In the genomic region with DNA sequence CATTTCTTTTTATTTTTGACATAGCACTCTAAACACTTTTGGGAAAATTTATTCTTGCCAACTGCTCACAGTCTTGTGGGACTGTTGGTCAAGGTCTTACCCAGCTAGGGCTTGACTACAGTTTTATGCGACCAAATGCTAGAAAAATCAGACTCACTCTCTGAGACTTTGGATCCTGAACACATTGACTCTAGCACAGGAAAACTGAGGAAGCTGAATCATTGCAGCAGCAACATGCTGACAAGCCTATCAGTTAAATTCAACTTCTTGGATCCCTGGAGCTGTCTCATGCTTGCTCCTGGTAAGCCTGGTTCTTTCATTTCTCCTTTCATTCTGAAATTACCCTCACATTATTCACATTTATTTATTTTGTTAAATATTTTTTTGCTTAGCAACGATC, we compare ENCODE assay signal across 23 cellular contexts.
DNase-seq lines count a peak whose midpoint lies in the region; ATAC-seq, FAIRE-seq and TF ChIP-seq lines count a peak whose summit lies in the region.
"Had no signal": no experiment of that assay in that cellular context is flagged by ENCODE, and none has a peak within 500 bp of the region (broad histone marks: within the 10 kb centered on the region; RNA-seq: fewer than 3 reads in every experiment).

No MANE protein-coding gene starts in this region.

- intact Hi-C loops in right lobe of liver (cut with DNase I): no loop called here
- intact Hi-C loops in HepG2 (cut with micrococcal nuclease; ENCODE audit: unreplicated experiment): no loop called here

- TF ChIP-seq RAD21 in HepG2 (CRISPR knock-in tag; IDR thresholded peaks at IDR 0.05) (no peak), H1 (IDR thresholded peaks at IDR 0.05 in 1 of 2, conservative IDR thresholded peaks at IDR 0.05 in 1 of 2; ENCODE audit: low read depth in 2 of 2, low read length in 2 of 2) (no peak)

- no peak overlapping the region for H4K5ac ChIP-seq in H1 (ENCODE audit: insufficient read length, low read depth, low read length)

- H3K4ac ChIP-seq in H1 (replicated peaks; ENCODE audit: insufficient read length, low read depth, low read length): no peak overlapping the region

- H4K8ac ChIP-seq in H1 (ENCODE audit: extremely low read depth, insufficient read depth, low read length): no peak overlapping the region

- ATAC-seq in right lobe of liver (peak in 3 of 4 donors; percentile 9 to 63 (median 20)), HepG2 (no peak), GM19397 (IDR thresholded peaks at IDR 0.05; ENCODE audit: unreplicated experiment) (no peak)

- FAIRE-seq in HepG2 (lab: Jason Lieb, UNC) (no peak), H1 (lab: Jason Lieb, UNC) (no peak)
- FAIRE-seq: A204.1, D721Med, GM12891, GM18507 had no signal

- BruUV-seq in HepG2 (replicated peaks; lab: Mats Ljungman, UMichigan): no TSS peak

- H3K79me1 ChIP-seq in H1 (ENCODE audit: low read depth, low read length): no peaks in the 10 kb centered on the region

- no peaks in the 10 kb centered on the region for H3K27me3 ChIP-seq in right lobe of liver
- H3K27me3 ChIP-seq in HepG2 (ENCODE audit: control insufficient read depth in 1 of 2, insufficient read depth in 2 of 2, low read length in 2 of 2): no peaks in the 10 kb centered on the region
- no peaks in the 10 kb centered on the region for H3K27me3 ChIP-seq in H1 (replicated peaks in 1 of 4; ENCODE audit: control insufficient read depth in 3 of 4, extremely low read depth in 1 of 4, insufficient read depth in 3 of 4, low read length in 3 of 4)
- H3K27me3 ChIP-seq: BLaER1 treated with 17β-estradiol and CSF1 and Interleukin-3, amounts not matched to agents 10 nM and 100 nM had no signal

- no peak overlapping the region for H3K18ac ChIP-seq in H1 (ENCODE audit: extremely low read depth, low read length)

- no peak overlapping the region for H3K9ac ChIP-seq in HepG2 (ENCODE audit: insufficient read depth, low read depth, low read length)
- no peak overlapping the region for H3K9ac ChIP-seq in H1 (replicated peaks in 1 of 4; ENCODE audit: extremely low read depth in 1 of 4, low read depth in 3 of 4, low read length in 3 of 4)
- H3K9ac ChIP-seq: BLaER1 treated with 17β-estradiol and CSF1 and Interleukin-3, amounts not matched to agents 10 nM and 100 nM; GM23248 had no signal

- H3K4me1 ChIP-seq in right lobe of liver: peaks cover 0 to 35% (median 6%) of the 10 kb centered on the region in 4 donors
- no peaks in the 10 kb centered on the region for H3K4me1 ChIP-seq in HepG2 (ENCODE audit: insufficient read depth, low read length)
- H3K4me1 ChIP-seq in H1 (replicated peaks in 1 of 4; ENCODE audit: control insufficient read depth in 3 of 4, insufficient read depth in 4 of 4, low read length in 3 of 4): no peaks in the 10 kb centered on the region
- H3K4me1 ChIP-seq: BE2C; BLaER1 treated with 17β-estradiol and CSF1 and Interleukin-3, amounts not matched to agents 10 nM and 100 nM; HAP-1 had no signal

- TF ChIP-seq CTCF in right lobe of liver (IDR thresholded peaks at IDR 0.05) (no peak), HepG2 (CRISPR knock-in tag; IDR thresholded peaks at IDR 0.05) (no peak), H1 (IDR thresholded peaks at IDR 0.05; ENCODE audit: control extremely low read depth in 1 of 3, insufficient read depth in 1 of 3, low read depth in 1 of 3, low read length in 3 of 3) (no peak)

- no peak overlapping the region for H2AK5ac ChIP-seq in H1 (ENCODE audit: low read depth, low read length)

- WGBS in right lobe of liver (ENCODE audit: insufficient coverage, low coverage, low lambda C conversion rate, missing lambda C conversion rate): 32% methylated on average over 2 of the region's 2 CpGs
- 5% methylated on average over 2 of the region's 2 CpGs for WGBS in HepG2 (ENCODE audit: low lambda C conversion rate)
- WGBS in H1 (ENCODE audit: extremely low coverage in 1 of 2, insufficient coverage in 1 of 2, insufficient read length in 1 of 2, insufficient replicate concordance in 2 of 2, low coverage in 1 of 2, low lambda C conversion rate in 2 of 2, missing lambda C conversion rate in 1 of 2), 2 experiments: 86% methylated on average over 2 of the region's 2 CpGs; no CpG with 5 or more reads in 1 of the 2 experiments

- no peak overlapping the region for H2BK120ac ChIP-seq in H1 (replicated peaks; ENCODE audit: low read depth, low read length)

- no peaks in the 10 kb centered on the region for H3K9me3 ChIP-seq in right lobe of liver
- H3K9me3 ChIP-seq in HepG2 (ENCODE audit: low read length): no peaks in the 10 kb centered on the region
- no peaks in the 10 kb centered on the region for H3K9me3 ChIP-seq in H1 (ENCODE audit: insufficient read depth in 2 of 2, low read depth in 1 of 2, low read length in 1 of 2)
- H3K9me3 ChIP-seq: BE2C; BLaER1 treated with 17β-estradiol and CSF1 and Interleukin-3, amounts not matched to agents 10 nM and 100 nM; HAP-1 had no signal

- H3K23ac ChIP-seq in H1 (ENCODE audit: insufficient read length): no peak overlapping the region

- H3K4me3 ChIP-seq in right lobe of liver: no peak overlapping the region
- H3K4me3 ChIP-seq in HepG2 (replicated peaks in 1 of 3; ENCODE audit: insufficient read depth in 1 of 3, low read depth in 2 of 3, low read length in 3 of 3): no peak overlapping the region
- H3K4me3 ChIP-seq in H1 (ENCODE audit: extremely low read depth in 1 of 4, insufficient read depth in 2 of 4, low read depth in 3 of 4, low read length in 4 of 4): no peak overlapping the region
- H3K4me3 ChIP-seq: BLaER1 treated with 17β-estradiol and CSF1 and Interleukin-3, amounts not matched to agents 10 nM and 100 nM; GM23248; HAP-1 had no signal

- H2BK20ac ChIP-seq in H1 (ENCODE audit: low read length): no peak overlapping the region

- CTCF ChIA-PET in HepG2 (lab: Yijun Ruan, JAX; ENCODE audit: low intra/inter-chr PET ratio, low total read pairs) (no interaction called here), H1 (lab: Charles Lee; ENCODE audit: partially characterized antibody) (interaction anchor here (0.6 to 1.8 kb wide), 4 partner anchors 10 to 398 kb away, joined by 3 to 6 read pairs (median 3); no protein-coding TSS in a partner anchor)

- no peak overlapping the region for H3K4me2 ChIP-seq in HepG2 (ENCODE audit: low read depth, low read length)
- no peak overlapping the region for H3K4me2 ChIP-seq in H1 (ENCODE audit: insufficient read depth in 1 of 2, low read depth in 2 of 2, low read length in 2 of 2)
- H3K4me2 ChIP-seq: BLaER1 treated with 17β-estradiol and CSF1 and Interleukin-3, amounts not matched to agents 10 nM and 100 nM had no signal

- no peaks in the 10 kb centered on the region for H3K23me2 ChIP-seq in H1 (ENCODE audit: low read depth, low read length)

- DNase-seq in right lobe of liver: no peak
- DNase-seq in HepG2 (ENCODE audit: low spot score): no peak
- DNase-seq in H1 (ENCODE audit: low read depth in 1 of 2, low spot score in 2 of 2): no peak
- DNase-seq in pulmonary artery endothelial cell (ENCODE audit: low read depth, low spot score): peak; percentile 4
- DNase-seq in SHP77 (lab: John Stamatoyannopoulos, UW): no peak
- DNase-seq: AML-193; BE2C; CD4-positive, alpha-beta T cell; CD8-positive, alpha-beta memory T cell; DMS 273 treated with DMSO at 0.1 percent for 48 hours; DMS53; DMS79 treated with DMSO at 0.1 percent for 48 hours; GF-D8; GM23248; HFFc6 had no signal

- no peak overlapping the region for H2BK15ac ChIP-seq in H1 (ENCODE audit: low read length)

- H2BK5ac ChIP-seq in H1 (ENCODE audit: low read depth, low read length): no peak overlapping the region

- no peak overlapping the region for H3K56ac ChIP-seq in H1 (replicated peaks; ENCODE audit: insufficient read length, low read depth, low read length)

- no peaks in the 10 kb centered on the region for H4K20me1 ChIP-seq in HepG2 (ENCODE audit: insufficient read depth, low read length)
- H4K20me1 ChIP-seq in H1 (replicated peaks in 1 of 2; ENCODE audit: control insufficient read depth in 1 of 2, insufficient read depth in 2 of 2, low read length in 2 of 2): no peaks in the 10 kb centered on the region
- H4K20me1 ChIP-seq: BLaER1 treated with 17β-estradiol and CSF1 and Interleukin-3, amounts not matched to agents 10 nM and 100 nM had no signal

- no peak overlapping the region for H4K91ac ChIP-seq in H1 (replicated peaks; ENCODE audit: insufficient read length, low read length)

- H3K27ac ChIP-seq in right lobe of liver: peak overlapping the region in 1 of 3 donors; percentile 30
- no peak overlapping the region for H3K27ac ChIP-seq in HepG2 (ENCODE audit: extremely low read length, insufficient read depth, low read length)
- no peak overlapping the region for H3K27ac ChIP-seq in H1 (ENCODE audit: low read depth, low read length)
- H3K27ac ChIP-seq: 22Rv1; BLaER1 treated with 17β-estradiol and CSF1 and Interleukin-3, amounts not matched to agents 10 nM and 100 nM; GM23248 had no signal

- no peak overlapping the region for H3K14ac ChIP-seq in H1 (ENCODE audit: insufficient read length)

- POLR2A ChIA-PET in HepG2 (lab: Yijun Ruan, JAX) (no interaction called here), H1 (lab: Charles Lee; ENCODE audit: partially characterized antibody) (no interaction called here)

- TF ChIP-seq EP300 in HepG2 (IDR thresholded peaks at IDR 0.05; ENCODE audit: low read depth in 2 of 2, low read length in 2 of 2) (no peak), HepG2 (CRISPR knock-in tag; IDR thresholded peaks at IDR 0.05; ENCODE audit: borderline replicate concordance) (no peak), H1 (IDR thresholded peaks at IDR 0.05; ENCODE audit: borderline replicate concordance in 1 of 2, low read depth in 2 of 2, low read length in 2 of 2) (no peak)

- TF ChIP-seq POLR2A in right lobe of liver (IDR thresholded peaks at IDR 0.05) (no peak), HepG2 (IDR thresholded peaks at IDR 0.05; ENCODE audit: insufficient read depth in 1 of 2, low read depth in 2 of 2, low read length in 2 of 2) (no peak), H1 (IDR thresholded peaks at IDR 0.05; ENCODE audit: control extremely low read depth in 1 of 2, low read depth in 2 of 2, low read length in 2 of 2) (no peak)

- H2AFZ ChIP-seq in HepG2 (ENCODE audit: low read length): no peak overlapping the region
- peak overlapping the region; percentile 57; the same call in 1 of the 2 replicates for H2AFZ ChIP-seq in H1 (ENCODE audit: low read length)
- H2AFZ ChIP-seq: GM23248 had no signal

- in situ Hi-C loops in HepG2 (cut with HindIII; ENCODE audit: extremely low pct_ligation_motif_present, low pct_unique_long_range_greater_than_20kb): no loop called here

- no peak overlapping the region for H2BK12ac ChIP-seq in H1 (ENCODE audit: low read depth, low read length)

- H3K79me2 ChIP-seq in HepG2 (ENCODE audit: insufficient read depth, low read length) (no peaks in the 10 kb centered on the region), H1 (ENCODE audit: control insufficient read depth in 1 of 2, insufficient read depth in 2 of 2, low read length in 2 of 2) (no peaks in the 10 kb centered on the region)

- no peaks in the 10 kb centered on the region for H3K36me3 ChIP-seq in right lobe of liver
- H3K36me3 ChIP-seq in HepG2 (replicated peaks in 1 of 2; ENCODE audit: control insufficient read depth in 1 of 2, insufficient read depth in 2 of 2, low read length in 2 of 2): no peaks in the 10 kb centered on the region
- H3K36me3 ChIP-seq in H1 (ENCODE audit: control insufficient read depth in 2 of 4, insufficient read depth in 4 of 4, low read length in 3 of 4): no peaks in the 10 kb centered on the region
- H3K36me3 ChIP-seq: BE2C; BLaER1 treated with 17β-estradiol and CSF1 and Interleukin-3, amounts not matched to agents 10 nM and 100 nM; HAP-1 had no signal

TF ChIP-seq in H1, 55 proteins besides CTCF, POLR2A, EP300 and RAD21 (continues in another document):
- TF ChIP-seq BCL11A (IDR thresholded peaks at IDR 0.05; ENCODE audit: low read depth in 2 of 2, low read length in 2 of 2): no peak

Comparison
In these comparisons a context has a peak if more than half of its experiments do, and no peak if none do; other contexts are left out.
1. ATAC-seq: peak in right lobe of liver (3 of 4); none in HepG2 (single experiment) and GM19397 (single experiment).